In the genomic region with DNA sequence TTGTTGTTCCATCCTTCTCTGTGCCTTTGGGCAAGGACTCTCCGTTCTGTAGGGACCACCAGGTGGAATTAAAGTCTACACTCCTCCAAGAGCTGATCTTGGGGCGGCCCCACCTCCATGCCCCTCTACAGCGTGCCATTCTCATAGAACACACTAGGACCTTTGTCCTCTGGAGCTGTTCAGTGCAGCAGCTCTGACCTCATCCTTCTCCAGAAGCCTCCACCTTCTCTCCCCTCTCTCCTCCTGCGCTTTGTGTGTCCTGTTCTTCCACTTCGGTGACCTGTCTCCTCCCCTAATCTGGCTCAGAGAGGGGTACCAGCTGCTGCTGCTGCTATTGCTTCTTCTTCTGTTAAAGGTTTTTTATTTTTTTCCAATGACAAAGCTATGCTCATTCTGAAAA, we compare ENCODE assay signal across 1 cellular context.
TF ChIP-seq lines count a peak whose summit lies in the region.

No MANE protein-coding gene starts in this region.

TF ChIP-seq in H1, 55 proteins besides CTCF, POLR2A, EP300 and RAD21:
- TF ChIP-seq RFX5 (IDR thresholded peaks at IDR 0.05; ENCODE audit: borderline replicate concordance, low read depth, low read length) (no peak), EZH2 (IDR thresholded peaks at IDR 0.05; ENCODE audit: low read depth, low read length, severe bottlenecking) (peak; percentile 27), YY1 (IDR thresholded peaks at IDR 0.05; ENCODE audit: low read depth, low read length) (no peak), GTF2F1 (IDR thresholded peaks at IDR 0.05; ENCODE audit: borderline replicate concordance, low read depth, low read length) (no peak), ASH2L (IDR thresholded peaks at IDR 0.05; ENCODE audit: low read length) (no peak), SRF (IDR thresholded peaks at IDR 0.05; ENCODE audit: low read depth, low read length) (no peak), SIRT6 (IDR thresholded peaks at IDR 0.05; ENCODE audit: low read length) (no peak)
